24 cellular contexts compared by ENCODE assay signal in the genomic region with DNA sequence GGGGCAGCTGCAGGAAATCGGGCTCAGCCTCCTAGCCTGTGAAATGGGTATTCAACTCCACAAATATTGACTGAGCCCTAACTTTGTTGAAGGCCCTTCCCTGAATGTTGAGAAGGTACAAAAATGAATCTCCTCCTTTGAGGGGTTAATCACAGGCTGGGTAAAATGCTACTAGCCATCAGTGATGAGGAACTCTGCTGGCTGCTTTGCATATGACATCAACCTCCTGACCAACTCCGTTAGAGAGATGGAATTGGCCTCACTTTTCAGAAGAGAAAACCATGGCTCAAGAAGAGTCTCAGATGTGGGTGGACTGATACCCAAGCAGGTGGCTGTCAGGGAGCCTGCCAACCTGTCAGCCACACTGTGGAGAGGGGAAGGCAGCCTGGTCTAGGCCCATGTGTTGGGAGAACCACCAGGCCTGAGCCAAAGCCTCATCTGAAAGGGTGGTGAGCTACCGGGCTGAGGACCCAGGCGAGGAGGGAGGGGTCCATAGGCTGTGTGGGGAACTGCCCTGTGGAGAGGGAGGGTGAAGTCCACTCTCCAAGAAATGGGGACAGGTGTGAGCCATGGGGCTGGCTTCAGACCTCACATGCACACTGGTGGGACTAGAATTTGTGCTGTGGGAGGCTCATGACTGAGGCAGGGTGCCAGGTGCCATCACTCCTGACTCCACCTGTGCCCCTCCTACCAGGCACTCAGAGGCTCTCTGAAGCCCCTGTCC. TPM values are rescaled to one million over a fixed set of nuclear protein-coding genes. Genes with fewer than 3 reads are reported as not detected.
A peak's percentile ranks its signal among the peaks of the same experiment; 100 is the strongest.
DNase-seq lines count a peak whose midpoint lies in the region; ATAC-seq, FAIRE-seq and TF ChIP-seq lines count a peak whose summit lies in the region.
"Had no signal": no experiment of that assay in that cellular context is flagged by ENCODE, and none has a peak within 500 bp of the region (broad histone marks: within the 10 kb centered on the region; RNA-seq: fewer than 3 reads in every experiment).

No MANE protein-coding gene starts in this region.

- POLR2A ChIA-PET in A549 (lab: Yijun Ruan, JAX), result interaction anchor here (0.5 kb wide), 1 partner anchor 51 kb away, joined by 3 read pairs; no protein-coding TSS in a partner anchor
- POLR2A ChIA-PET in WTC11 (lab: Charles Lee), result no interaction called here

- H3K27ac Mint-ChIP-seq in WTC11, result peak overlapping the region; percentile 25; the same call in 1 of the 2 replicates
- H3K27ac Mint-ChIP-seq: activated T-cell treated with anti-CD3 and anti-CD28 coated beads, Interleukin-2, amount 50 U/mL, for 24 hours; T-cell; type B pancreatic cell had no signal

- TF ChIP-seq EP300 in A549 (IDR thresholded peaks at IDR 0.05), result no peak

- WGBS in A549 (ENCODE audit: missing lambda C conversion rate), result 77% methylated on average over 4 of the region's 4 CpGs

- H3K4me1 Mint-ChIP-seq in WTC11, result peaks cover 10% of the 10 kb centered on the region
- H3K4me1 Mint-ChIP-seq: CD4-positive, CD25-positive, alpha-beta regulatory T cell; T-cell had no signal

- CTCF ChIA-PET in A549 (lab: Yijun Ruan, JAX) (interaction anchor here (0.7 to 2.2 kb wide), 7 partner anchors 8 to 731 kb away, joined by 3 to 6 read pairs (median 4); a partner anchor contains a TSS), WTC11 (lab: Charles Lee) (no interaction called here)

- no peak overlapping the region for H3K4me3 ChIP-seq in A549
- H3K4me3 ChIP-seq: ascending aorta, pancreas, sigmoid colon, stomach had no signal

- TF ChIP-seq CTCF in A549 (IDR thresholded peaks at IDR 0.05), result no peak
- TF ChIP-seq CTCF in WTC11 (IDR thresholded peaks at IDR 0.05), result no peak

- H3K4me1 ChIP-seq in A549, result no peaks in the 10 kb centered on the region
- H3K4me1 ChIP-seq: ascending aorta, pancreas, sigmoid colon, stomach had no signal

- TF ChIP-seq POLR2A in A549 (IDR thresholded peaks at IDR 0.05; ENCODE audit: low read length), result no peak

- no peaks in the 10 kb centered on the region for H3K27me3 Mint-ChIP-seq in WTC11 (ENCODE audit: low read depth)
- H3K27me3 Mint-ChIP-seq: activated T-cell treated with anti-CD3 and anti-CD28 coated beads, Interleukin-2, amount 50 U/mL, for 24 hours; CD4-positive, CD25-positive, alpha-beta regulatory T cell; T-cell; type B pancreatic cell had no signal

- H3K9me3 ChIP-seq in A549, result no peaks in the 10 kb centered on the region
- H3K9me3 ChIP-seq: ascending aorta, pancreas, sigmoid colon, stomach had no signal

- DNase-seq in A549 (ENCODE audit: low read depth in 1 of 2, low spot score in 1 of 2) (no peak), GM18507 (ENCODE audit: extremely low spot score, insufficient read length, low read depth) (no peak), WTC11 (ENCODE audit: low spot score) (no peak), T-helper 2 cell (no peak)
- no peak for DNase-seq in activated CD8-positive, alpha-beta memory T cell treated with anti-CD3 and anti-CD28 coated beads for 24 hours
- DNase-seq: ACHN; activated CD4-positive, alpha-beta T cell treated with anti-CD3 and anti-CD28 coated beads, Interleukin-2, amount 50 U/mL, for 4 hours; activated naive CD4-positive, alpha-beta T cell treated with anti-CD3 and anti-CD28 coated beads, Interleukin-2, amount 50 U/mL, for 16 hours; activated T-cell treated with anti-CD3 and anti-CD28 coated beads, Interleukin-2, amount 50 U/mL, for 24 hours; CD4-positive, CD25-positive, alpha-beta regulatory T cell; effector memory CD4-positive, alpha-beta T cell; glutamatergic neuron; GOT3; left ventricle myocardium superior; MV-4-11; NCI-H187 treated with DMSO at 0.1 percent for 48 hours; NK-92 treated with Interleukin-12 subunit alpha and Interleukin-12 subunit beta, amount 100 ng/mL, for 24 hours; pancreas; sigmoid colon; stomach; T-cell had no signal

- H3K4me2 ChIP-seq in A549, result no peak overlapping the region

- H3K27ac ChIP-seq in A549, result no peak overlapping the region
- H3K27ac ChIP-seq: ascending aorta, pancreas, sigmoid colon, stomach had no signal

- peaks cover 14% of the 10 kb centered on the region for H3K36me3 Mint-ChIP-seq in WTC11
- H3K36me3 Mint-ChIP-seq: CD4-positive, CD25-positive, alpha-beta regulatory T cell; T-cell had no signal

- no peaks in the 10 kb centered on the region for H3K9me3 Mint-ChIP-seq in WTC11
- H3K9me3 Mint-ChIP-seq: activated T-cell treated with anti-CD3 and anti-CD28 coated beads, Interleukin-2, amount 50 U/mL, for 24 hours; CD4-positive, CD25-positive, alpha-beta regulatory T cell; T-cell; type B pancreatic cell had no signal

- H3K4me3 Mint-ChIP-seq in WTC11, result no peak overlapping the region
- H3K4me3 Mint-ChIP-seq: activated T-cell treated with anti-CD3 and anti-CD28 coated beads, Interleukin-2, amount 50 U/mL, for 24 hours; CD4-positive, CD25-positive, alpha-beta regulatory T cell; T-cell; type B pancreatic cell had no signal

- TF ChIP-seq RAD21 in A549 (conservative IDR thresholded peaks at IDR 0.05 in 1 of 2, IDR thresholded peaks at IDR 0.05 in 1 of 2), result no peak

- FAIRE-seq in A549 (lab: Jason Lieb, UNC) (no peak), GM18507 (lab: Jason Lieb, UNC) (peak; percentile 5)
- FAIRE-seq: pancreas had no signal

- ATAC-seq in A549, result peak; percentile 18 to 27; a peak in 5 of 6 replicates
- ATAC-seq in WTC11, result no peak
- no peak for ATAC-seq in GM21515 (IDR thresholded peaks at IDR 0.05; ENCODE audit: unreplicated experiment)
- ATAC-seq: left ventricle myocardium superior, pancreas, T-cell had no signal

TF ChIP-seq in A549, 52 proteins besides CTCF, POLR2A, EP300 and RAD21 (continues in another document):
- TF ChIP-seq CEBPB (IDR thresholded peaks at IDR 0.05), result no peak
- no peak for TF ChIP-seq KDM1A (IDR thresholded peaks at IDR 0.05; ENCODE audit: low read depth)
- TF ChIP-seq ZFP36 (IDR thresholded peaks at IDR 0.05; ENCODE audit: borderline replicate concordance, partially characterized antibody), result no peak
- TF ChIP-seq, protein P1, sequence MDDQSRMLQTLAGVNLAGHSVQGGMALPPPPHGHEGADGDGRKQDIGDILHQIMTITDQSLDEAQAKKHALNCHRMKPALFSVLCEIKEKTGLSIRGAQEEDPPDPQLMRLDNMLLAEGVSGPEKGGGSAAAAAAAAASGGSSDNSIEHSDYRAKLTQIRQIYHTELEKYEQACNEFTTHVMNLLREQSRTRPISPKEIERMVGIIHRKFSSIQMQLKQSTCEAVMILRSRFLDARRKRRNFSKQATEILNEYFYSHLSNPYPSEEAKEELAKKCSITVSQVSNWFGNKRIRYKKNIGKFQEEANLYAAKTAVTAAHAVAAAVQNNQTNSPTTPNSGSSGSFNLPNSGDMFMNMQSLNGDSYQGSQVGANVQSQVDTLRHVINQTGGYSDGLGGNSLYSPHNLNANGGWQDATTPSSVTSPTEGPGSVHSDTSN (IDR thresholded peaks at IDR 0.05), result no peak
- TF ChIP-seq ZNF302 (CRISPR knock-in tag; IDR thresholded peaks at IDR 0.05), result no peak

TF ChIP-seq in WTC11, 78 proteins besides CTCF, POLR2A, EP300 and RAD21 (continues in another document):
- TF ChIP-seq, protein P2, sequence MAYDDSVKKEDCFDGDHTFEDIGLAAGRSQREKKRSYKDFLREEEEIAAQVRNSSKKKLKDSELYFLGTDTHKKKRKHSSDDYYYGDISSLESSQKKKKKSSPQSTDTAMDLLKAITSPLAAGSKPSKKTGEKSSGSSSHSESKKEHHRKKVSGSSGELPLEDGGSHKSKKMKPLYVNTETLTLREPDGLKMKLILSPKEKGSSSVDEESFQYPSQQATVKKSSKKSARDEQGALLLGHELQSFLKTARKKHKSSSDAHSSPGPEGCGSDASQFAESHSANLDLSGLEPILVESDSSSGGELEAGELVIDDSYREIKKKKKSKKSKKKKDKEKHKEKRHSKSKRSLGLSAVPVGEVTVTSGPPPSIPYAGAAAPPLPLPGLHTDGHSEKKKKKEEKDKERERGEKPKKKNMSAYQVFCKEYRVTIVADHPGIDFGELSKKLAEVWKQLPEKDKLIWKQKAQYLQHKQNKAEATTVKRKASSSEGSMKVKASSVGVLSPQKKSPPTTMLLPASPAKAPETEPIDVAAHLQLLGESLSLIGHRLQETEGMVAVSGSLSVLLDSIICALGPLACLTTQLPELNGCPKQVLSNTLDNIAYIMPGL (CRISPR knock-in tag; IDR thresholded peaks at IDR 0.05), result no peak

RNA-seq across cellular contexts. Expression of a gene that starts 11.8 kb away (rescaled TPM):
- 28.0 and 30.9 TPM in 2 replicates for polyA plus RNA-seq in A549 (2011; rRNA removed)
- polyA plus RNA-seq in A549 (2012; cell fraction: cytosol; rRNA removed), result 42.1 and 45.1 TPM in 2 replicates
- 46.9 and 59.8 TPM in 2 replicates for polyA plus RNA-seq in A549 (2012; cell fraction: nucleus; rRNA removed)
- 43.1 to 46.0 TPM (median 44.1 TPM) in 3 replicates for polyA plus RNA-seq in A549 (2017; fragmentation: RNase III; extraction: RNeasy Plus Mini Kit Qiagen cat#74134 plus additional on column Dnase treatment)
- 20.6 and 21.4 TPM in 2 replicates for polyA minus RNA-seq in A549 (2011; rRNA and poly(A)+ RNA removed)
- total RNA-seq in WTC11 (2021), result 80.6 to 95.9 TPM (median 86.9 TPM) in 3 replicates
- total RNA-seq: ascending aorta had no signal

RNA-seq across cellular contexts. Expression of a gene that starts 12.0 kb away (rescaled TPM):
- polyA plus RNA-seq in A549 (2011; rRNA removed) (27.7 and 30.1 TPM in 2 replicates), A549 (2017; fragmentation: RNase III; extraction: RNeasy Plus Mini Kit Qiagen cat#74134 plus additional on column Dnase treatment) (29.2 to 33.5 TPM (median 31.7 TPM) in 3 replicates)
- polyA plus RNA-seq in A549 (2012; cell fraction: cytosol; rRNA removed), result 52.7 and 56.5 TPM in 2 replicates
- polyA plus RNA-seq in A549 (2012; cell fraction: nucleus; rRNA removed), result 71.8 and 82.0 TPM in 2 replicates
- 34.6 and 49.0 TPM in 2 replicates for polyA minus RNA-seq in A549 (2011; rRNA and poly(A)+ RNA removed)
- 32.2 to 33.8 TPM (median 32.8 TPM) in 3 replicates for total RNA-seq in WTC11 (2021)

RNA-seq across cellular contexts. Expression of a gene that starts 13.7 kb away (rescaled TPM):
- polyA plus RNA-seq in A549 (2011; rRNA removed) (not detected in 2 replicates), A549 (2017; fragmentation: RNase III; extraction: RNeasy Plus Mini Kit Qiagen cat#74134 plus additional on column Dnase treatment) (not detected in 3 replicates)
- polyA plus RNA-seq in A549 (2012; cell fraction: cytosol; rRNA removed), result 0.06 and 0.09 TPM in 2 replicates
- 0.20 and 0.41 TPM in 2 replicates for polyA plus RNA-seq in A549 (2012; cell fraction: nucleus; rRNA removed)
- not detected in 2 replicates for polyA minus RNA-seq in A549 (2011; rRNA and poly(A)+ RNA removed)
- total RNA-seq in WTC11 (2021), result 4.5 to 6.1 TPM (median 5.9 TPM) in 3 replicates

RNA-seq across cellular contexts. Expression of a gene that starts 23.9 kb away (rescaled TPM):
- 37.2 and 44.7 TPM in 2 replicates for polyA plus RNA-seq in A549 (2011; rRNA removed)
- polyA plus RNA-seq in A549 (2012; cell fraction: cytosol; rRNA removed), result 64.6 and 84.0 TPM in 2 replicates
- 183 and 198 TPM in 2 replicates for polyA plus RNA-seq in A549 (2012; cell fraction: nucleus; rRNA removed)
- 46.7 to 51.7 TPM (median 51.0 TPM) in 3 replicates for polyA plus RNA-seq in A549 (2017; fragmentation: RNase III; extraction: RNeasy Plus Mini Kit Qiagen cat#74134 plus additional on column Dnase treatment)
- polyA minus RNA-seq in A549 (2011; rRNA and poly(A)+ RNA removed), result 118 and 162 TPM in 2 replicates
- 122 to 136 TPM (median 123 TPM) in 3 replicates for total RNA-seq in WTC11 (2021)

RNA-seq across cellular contexts. Expression of a gene that starts 31.1 kb away (rescaled TPM):
- polyA plus RNA-seq in A549 (2011; rRNA removed), result 9.4 and 12.9 TPM in 2 replicates
- polyA plus RNA-seq in A549 (2012; cell fraction: cytosol; rRNA removed), result 51.4 and 63.6 TPM in 2 replicates
- 48.8 and 84.3 TPM in 2 replicates for polyA plus RNA-seq in A549 (2012; cell fraction: nucleus; rRNA removed)
- 29.0 to 31.0 TPM (median 30.4 TPM) in 3 replicates for polyA plus RNA-seq in A549 (2017; fragmentation: RNase III; extraction: RNeasy Plus Mini Kit Qiagen cat#74134 plus additional on column Dnase treatment)
- polyA minus RNA-seq in A549 (2011; rRNA and poly(A)+ RNA removed), result 6.0 and 8.6 TPM in 2 replicates
- 22.2 to 26.2 TPM (median 22.8 TPM) in 3 replicates for total RNA-seq in WTC11 (2021)

Comparison
In these comparisons a context has a peak if more than half of its experiments do, and no peak if none do; other contexts are left out.
1. ATAC-seq: peak in A549 (2 of 2); none in WTC11 (single experiment) and GM21515 (single experiment).